In genomic region chr17:2049333-2050245, GRCh38 we compare ENCODE assay signal across 8 cellular contexts. TPM values are rescaled to one million over a fixed set of nuclear protein-coding genes. Genes with fewer than 3 reads are reported as not detected.
DNase-seq lines count a peak whose midpoint lies in the region; ATAC-seq and TF ChIP-seq lines count a peak whose summit lies in the region.

No MANE protein-coding gene starts in this region.

- peaks cover 17% of the 10 kb centered on the region for H3K27me3 Mint-ChIP-seq in activated CD8-positive, alpha-beta T cell treated with anti-CD3 and anti-CD28 coated beads for 36 hours

- DNase-seq in NCI-H1436 (lab: John Stamatoyannopoulos, UW) (peak; percentile 80), NCI-H1436 treated with DMSO at 0.1 percent for 48 hours (lab: John Stamatoyannopoulos, UW) (no peak), NCI-H2227 (lab: John Stamatoyannopoulos, UW; ENCODE audit: unreplicated experiment) (peak; percentile 86), medulla oblongata (ENCODE audit: extremely low spot score) (peak; percentile 52)
- DNase-seq in activated CD8-positive, alpha-beta T cell treated with anti-CD3 and anti-CD28 coated beads for 36 hours = peak; percentile 88
- peak; percentile 86 for DNase-seq in stimulated activated CD8-positive, alpha-beta memory T cell treated with anti-CD3 and anti-CD28 coated beads, Interleukin-12 subunit alpha, Interleukin-12 subunit beta, amount 100 ng/mL, for 1 hour (ENCODE audit: low read depth)

- H3K27ac ChIP-seq in ectodermal cell (ENCODE audit: insufficient read depth, low read depth, low read length, poor library complexity, severe bottlenecking) = no peak overlapping the region

- intact Hi-C loops in activated CD8-positive, alpha-beta T cell treated with anti-CD3 and anti-CD28 coated beads for 36 hours (cut with micrococcal nuclease) = loop anchor here (5.0 kb wide), 1 partner anchor 193 kb away; no protein-coding TSS in a partner anchor

- peak overlapping the region; percentile 69 for H3K4me3 Mint-ChIP-seq in activated CD8-positive, alpha-beta T cell treated with anti-CD3 and anti-CD28 coated beads for 36 hours

- H3K36me3 Mint-ChIP-seq in activated CD8-positive, alpha-beta T cell treated with anti-CD3 and anti-CD28 coated beads for 36 hours (ENCODE audit: low read depth) = peaks cover 2% of the 10 kb centered on the region

- H3K36me3 ChIP-seq in ectodermal cell (ENCODE audit: control insufficient read depth, insufficient read depth, low read length) = no peaks in the 10 kb centered on the region

- no peak for TF ChIP-seq CTCF in activated CD8-positive, alpha-beta T cell treated with anti-CD3 and anti-CD28 coated beads for 36 hours (IDR thresholded peaks at IDR 0.05)

- peaks cover 15% of the 10 kb centered on the region for H3K4me1 ChIP-seq in ectodermal cell (ENCODE audit: control insufficient read depth, insufficient read depth, low read length)

- POLR2A ChIA-PET in activated CD8-positive, alpha-beta T cell treated with anti-CD3 and anti-CD28 coated beads for 36 hours (lab: Charles Lee) = interaction anchor here (0.6 to 2.1 kb wide), 4 partner anchors 49 to 232 kb away, joined by 3 to 8 read pairs (median 4); no protein-coding TSS in a partner anchor

- peaks cover 75% of the 10 kb centered on the region for H3K27me3 ChIP-seq in ectodermal cell (ENCODE audit: control insufficient read depth, insufficient read depth, low read length, poor library complexity, severe bottlenecking)

- H3K4me3 ChIP-seq in ectodermal cell (ENCODE audit: insufficient read depth, low read depth, low read length) = peak overlapping the region; percentile 65

- H3K27ac Mint-ChIP-seq in activated CD8-positive, alpha-beta T cell treated with anti-CD3 and anti-CD28 coated beads for 36 hours = peak overlapping the region; percentile 16

- H3K9me3 Mint-ChIP-seq in activated CD8-positive, alpha-beta T cell treated with anti-CD3 and anti-CD28 coated beads for 36 hours = no peaks in the 10 kb centered on the region

- H3K4me1 Mint-ChIP-seq in activated CD8-positive, alpha-beta T cell treated with anti-CD3 and anti-CD28 coated beads for 36 hours (ENCODE audit: low read depth) = peaks cover 29% of the 10 kb centered on the region

- peak; percentile 46 for ATAC-seq in HG02840 (IDR thresholded peaks at IDR 0.05; ENCODE audit: low FRiP score, unreplicated experiment)
- peak; percentile 38 for ATAC-seq in activated CD8-positive, alpha-beta T cell treated with anti-CD3 and anti-CD28 coated beads for 36 hours

- WGBS in ectodermal cell, 2 experiments = 5% methylated on average over 95 of the region's 95 CpGs

- H3K9me3 ChIP-seq in ectodermal cell (ENCODE audit: control insufficient read depth, low read length) = no peaks in the 10 kb centered on the region

- CTCF ChIA-PET in activated CD8-positive, alpha-beta T cell treated with anti-CD3 and anti-CD28 coated beads for 36 hours (lab: Charles Lee) = interaction anchor here (1.0 kb wide), 1 partner anchor 195 kb away, joined by 4 read pairs; no protein-coding TSS in a partner anchor

RNA-seq across cellular contexts. Expression of gene HIC1, which starts 5.3 kb away (rescaled TPM):
- 10 to 100 TPM; 35.1 TPM for total RNA-seq in activated CD8-positive, alpha-beta T cell treated with anti-CD3 and anti-CD28 coated beads for 36 hours
- 0.56 TPM for polyA plus RNA-seq in ectodermal cell (2013, experiment 1 of 4)
- not detected for polyA plus RNA-seq in ectodermal cell (2013, experiment 2 of 4)
- polyA plus RNA-seq in ectodermal cell (2013, experiment 3 of 4) = 0.21 TPM
- polyA plus RNA-seq in ectodermal cell (2013, experiment 4 of 4) = 0.20 TPM

RNA-seq across cellular contexts. Expression of gene OVCA2, which starts 7.8 kb away (rescaled TPM):
- total RNA-seq in activated CD8-positive, alpha-beta T cell treated with anti-CD3 and anti-CD28 coated beads for 36 hours = 10 to 100 TPM; 28.0 to 28.5 TPM
- polyA plus RNA-seq in ectodermal cell (2013, experiment 1 of 4) = 24.3 TPM
- polyA plus RNA-seq in ectodermal cell (2013, experiment 2 of 4) = 21.0 TPM
- polyA plus RNA-seq in ectodermal cell (2013, experiment 3 of 4) = 23.4 TPM
- 29.3 TPM for polyA plus RNA-seq in ectodermal cell (2013, experiment 4 of 4)

RNA-seq across cellular contexts. Expression of gene DPH1, which starts 19.6 kb away (rescaled TPM):
- 10 to 100 TPM; 27.8 to 32.5 TPM for total RNA-seq in activated CD8-positive, alpha-beta T cell treated with anti-CD3 and anti-CD28 coated beads for 36 hours
- 36.8 TPM for polyA plus RNA-seq in ectodermal cell (2013, experiment 1 of 4)
- 37.0 TPM for polyA plus RNA-seq in ectodermal cell (2013, experiment 2 of 4)
- 31.4 TPM for polyA plus RNA-seq in ectodermal cell (2013, experiment 3 of 4)
- polyA plus RNA-seq in ectodermal cell (2013, experiment 4 of 4) = 40.0 TPM

RNA-seq across cellular contexts. Expression of gene RTN4RL1, which starts 24.5 kb away (rescaled TPM):
- total RNA-seq in activated CD8-positive, alpha-beta T cell treated with anti-CD3 and anti-CD28 coated beads for 36 hours = under 1 TPM; 0.27 to 0.49 TPM
- 10.9 TPM for polyA plus RNA-seq in ectodermal cell (2013, experiment 1 of 4)
- 12.4 TPM for polyA plus RNA-seq in ectodermal cell (2013, experiment 2 of 4)
- polyA plus RNA-seq in ectodermal cell (2013, experiment 3 of 4) = 6.5 TPM
- 7.7 TPM for polyA plus RNA-seq in ectodermal cell (2013, experiment 4 of 4)
